8 cellular contexts compared by ENCODE assay signal in genomic region chr22:45318558-45319318, GRCh38.
DNase-seq lines count a peak whose midpoint lies in the region; ATAC-seq and TF ChIP-seq lines count a peak whose summit lies in the region.

No MANE protein-coding gene starts in this region.

- H4K20me1 ChIP-seq in BLaER1 treated with 17β-estradiol and CSF1 and Interleukin-3, amounts not matched to agents 10 nM and 100 nM = peaks cover 26 to 100% (median 97%) of the 10 kb centered on the region in 11 experiments; a peak in 21 of 22 replicates

- no peak overlapping the region for H3K4me3 ChIP-seq in BLaER1 treated with 17β-estradiol and CSF1 and Interleukin-3, amounts not matched to agents 10 nM and 100 nM
- peak overlapping the region; percentile 29 for H3K4me3 ChIP-seq in choroid plexus epithelial cell (ENCODE audit: low read depth, low read length)

- H3K9me3 Mint-ChIP-seq in nephron progenitor cell = no peaks in the 10 kb centered on the region

- no peaks in the 10 kb centered on the region for H3K27me3 ChIP-seq in BLaER1 treated with 17β-estradiol and CSF1 and Interleukin-3, amounts not matched to agents 10 nM and 100 nM

- TF ChIP-seq CTCF in choroid plexus epithelial cell (conservative IDR thresholded peaks at IDR 0.05; ENCODE audit: low read depth, low read length) (no peak), nephron progenitor cell (IDR thresholded peaks at IDR 0.05) (no peak)

- H3K27ac ChIP-seq in BLaER1 treated with 17β-estradiol and CSF1 and Interleukin-3, amounts not matched to agents 10 nM and 100 nM = peak overlapping the region; percentile 15 to 70 (median 52); a peak in 21 of 22 replicates

- peak; percentile 61 for DNase-seq in T follicular helper cell (ENCODE audit: low read depth)
- peak; percentile 72 for DNase-seq in choroid plexus epithelial cell (ENCODE audit: low read depth)
- no peak for DNase-seq in nephron progenitor cell
- no peak for DNase-seq in GF-D8 (lab: John Stamatoyannopoulos, UW)
- no peak for DNase-seq in NCI-H345 treated with DMSO at 0.1 percent for 48 hours (lab: John Stamatoyannopoulos, UW; ENCODE audit: unreplicated experiment)

- H3K9ac ChIP-seq in BLaER1 treated with 17β-estradiol and CSF1 and Interleukin-3, amounts not matched to agents 10 nM and 100 nM = peak overlapping the region; percentile 1 to 60 (median 45); a peak in 17 of 22 replicates

- H3K4me2 ChIP-seq in BLaER1 treated with 17β-estradiol and CSF1 and Interleukin-3, amounts not matched to agents 10 nM and 100 nM = peak overlapping the region; percentile 65 to 89 (median 82)

- ATAC-seq in GM21717 (IDR thresholded peaks at IDR 0.05; ENCODE audit: unreplicated experiment) (peak; percentile 33), HG03520 (IDR thresholded peaks at IDR 0.05; ENCODE audit: unreplicated experiment) (no peak)

- no peak overlapping the region for H3K4me3 Mint-ChIP-seq in nephron progenitor cell

- no peaks in the 10 kb centered on the region for H3K9me3 ChIP-seq in BLaER1 treated with 17β-estradiol and CSF1 and Interleukin-3, amounts not matched to agents 10 nM and 100 nM (replicated peaks in 1 of 11)

- H3K4me1 ChIP-seq in BLaER1 treated with 17β-estradiol and CSF1 and Interleukin-3, amounts not matched to agents 10 nM and 100 nM = peaks cover 75 to 95% (median 87%) of the 10 kb centered on the region in 10 experiments

- peaks cover 16% of the 10 kb centered on the region for H3K36me3 Mint-ChIP-seq in nephron progenitor cell (ENCODE audit: low read depth)

- peak overlapping the region; percentile 4 for H3K27ac Mint-ChIP-seq in nephron progenitor cell

- peaks cover 16 to 34% (median 26%) of the 10 kb centered on the region in 11 experiments for H3K36me3 ChIP-seq in BLaER1 treated with 17β-estradiol and CSF1 and Interleukin-3, amounts not matched to agents 10 nM and 100 nM

- H3K4me1 Mint-ChIP-seq in nephron progenitor cell = peaks cover 28% of the 10 kb centered on the region

- H3K27me3 Mint-ChIP-seq in nephron progenitor cell (ENCODE audit: low read depth, poor library complexity) = peaks cover 4% of the 10 kb centered on the region

Comparison
In these comparisons a context has a peak if more than half of its experiments do, and no peak if none do; other contexts are left out.
1. DNase-seq: peak in T follicular helper cell (single experiment) and choroid plexus epithelial cell (single experiment); none in nephron progenitor cell (single experiment), GF-D8 (single experiment) and NCI-H345 treated with DMSO at 0.1 percent for 48 hours (single experiment).